In genomic region chr22:50270302-50271010, GRCh38 we compare ENCODE assay signal across 8 cellular contexts. TPM values are rescaled to one million over a fixed set of nuclear protein-coding genes. Genes with fewer than 3 reads are reported as not detected.
A peak's percentile ranks its signal among the peaks of the same experiment; 100 is the strongest.
DNase-seq lines count a peak whose midpoint lies in the region; ATAC-seq and TF ChIP-seq lines count a peak whose summit lies in the region.

Gene MAPK11 (minus strand): TSS chr22:50270380. CDS start chr22:50270292, 88 bp downstream.

- no peaks in the 10 kb centered on the region for H3K9me3 ChIP-seq in Peyer's patch
- H3K9me3 ChIP-seq in neuronal stem cell (replicated peaks in 1 of 2; ENCODE audit: control insufficient read depth in 2 of 2, insufficient read depth in 1 of 2, low read depth in 1 of 2, low read length in 2 of 2), result peaks cover 4 to 6% of the 10 kb centered on the region in 2 donors
- H3K9me3 ChIP-seq in testis, result no peaks in the 10 kb centered on the region

- H4K8ac ChIP-seq in neuronal stem cell (ENCODE audit: low read depth, low read length), result no peak within 1 kb of the TSS

- H3K23ac ChIP-seq in neuronal stem cell (ENCODE audit: low read depth, low read length, poor library complexity), result peak within 1 kb of the TSS; percentile 67

- peak within 1 kb of the TSS; percentile 94 for H3K18ac ChIP-seq in neuronal stem cell (ENCODE audit: low read length)

- no CpG with 5 or more reads among the region's 77 CpGs for WGBS in neuronal stem cell (ENCODE audit: extremely low coverage in 2 of 2, insufficient read length in 2 of 2, insufficient replicate concordance in 1 of 2), 2 donors
- 0 to 1% methylated on average over 27 to 73 of the region's 77 CpGs for WGBS in testis, 2 donors

- TF ChIP-seq POLR2A in Peyer's patch (IDR thresholded peaks at IDR 0.05), result no peak
- no peak for TF ChIP-seq POLR2A in testis (IDR thresholded peaks at IDR 0.05)

- no peak within 1 kb of the TSS for H3K14ac ChIP-seq in neuronal stem cell (ENCODE audit: low read length)

- H2BK15ac ChIP-seq in neuronal stem cell (ENCODE audit: low read length), result peak within 1 kb of the TSS; percentile 92

- peak within 1 kb of the TSS; percentile 86 for H2AFZ ChIP-seq in neuronal stem cell (ENCODE audit: low read length)

- DNase-seq in Ammon's horn (ENCODE audit: low spot score), result peak; percentile 41
- DNase-seq in H4 (ENCODE audit: low spot score), result peak; percentile 43
- peak; percentile 70 to 84 (median 78) for DNase-seq in Peyer's patch
- DNase-seq in activated gamma-delta T cell (lab: John Stamatoyannopoulos, UW), result peak; percentile 56
- DNase-seq in foreskin fibroblast, result peak in 1 of 2 donors; percentile 86
- DNase-seq in neuronal stem cell (ENCODE audit: low spot score), result peak; percentile 82
- peak; percentile 79 for DNase-seq in testis

- H3K27me3 ChIP-seq in Peyer's patch (no peaks in the 10 kb centered on the region), neuronal stem cell (ENCODE audit: control insufficient read depth in 3 of 3, insufficient read depth in 3 of 3, low read depth in 1 of 3, low read length in 3 of 3) (peaks cover 0 to 9% (median 0%) of the 10 kb centered on the region in 3 experiments), testis (no peaks in the 10 kb centered on the region)

- H2BK5ac ChIP-seq in neuronal stem cell (ENCODE audit: low read length), result peak within 1 kb of the TSS; percentile 87

- intact Hi-C loops in testis (cut with DNase I; ENCODE audit: low total_unique reads), result no loop called here

- no peak within 1 kb of the TSS for H4K91ac ChIP-seq in neuronal stem cell (ENCODE audit: low read depth, low read length, poor library complexity)

- peak within 1 kb of the TSS; percentile 36 to 63 (median 53) for H3K4me3 ChIP-seq in Peyer's patch
- H3K4me3 ChIP-seq in foreskin fibroblast (ENCODE audit: low read depth in 1 of 2, low read length in 2 of 2), result peak within 1 kb of the TSS; percentile 53 to 56
- peak within 1 kb of the TSS; percentile 67 to 71 for H3K4me3 ChIP-seq in neuronal stem cell (ENCODE audit: low read length in 2 of 2)
- peak within 1 kb of the TSS; percentile 45 to 46 for H3K4me3 ChIP-seq in testis

- peak within 1 kb of the TSS; percentile 83 for H3K4me2 ChIP-seq in neuronal stem cell (ENCODE audit: insufficient read depth, low read length, poor library complexity, severe bottlenecking)

- H3K9ac ChIP-seq in neuronal stem cell (ENCODE audit: low read depth, low read length, poor library complexity), result no peak within 1 kb of the TSS

- peaks cover 2% of the 10 kb centered on the region for H3K79me1 ChIP-seq in neuronal stem cell (ENCODE audit: low read depth, low read length)

- H2BK12ac ChIP-seq in neuronal stem cell (ENCODE audit: low read length), result peak within 1 kb of the TSS; percentile 77

- H2BK120ac ChIP-seq in neuronal stem cell (ENCODE audit: low read depth, low read length), result peak within 1 kb of the TSS; percentile 63

- no peak within 1 kb of the TSS for H3K4ac ChIP-seq in neuronal stem cell (ENCODE audit: low read length)

- H3K27ac ChIP-seq in Peyer's patch (peak within 1 kb of the TSS in 3 of 4 donors; percentile 30 to 58 (median 36)), neuronal stem cell (replicated peaks; ENCODE audit: low read length) (peak within 1 kb of the TSS; percentile 93), testis (peak within 1 kb of the TSS; percentile 10 to 75)

- TF ChIP-seq CTCF in Peyer's patch (IDR thresholded peaks at IDR 0.05) (no peak), foreskin fibroblast (IDR thresholded peaks at IDR 0.05; ENCODE audit: low read depth, low read length) (no peak), testis (IDR thresholded peaks at IDR 0.05) (no peak)

- H2AK5ac ChIP-seq in neuronal stem cell (ENCODE audit: low read depth, low read length), result peak within 1 kb of the TSS; percentile 98

- no peak for ATAC-seq in GM19395 (IDR thresholded peaks at IDR 0.05; ENCODE audit: unreplicated experiment)

- H3K4me1 ChIP-seq in Peyer's patch (peaks cover 7 to 55% (median 27%) of the 10 kb centered on the region in 4 donors), neuronal stem cell (ENCODE audit: control insufficient read depth in 2 of 2, insufficient read depth in 1 of 2, low read depth in 1 of 2, low read length in 2 of 2) (peaks cover 26 to 29% of the 10 kb centered on the region in 2 donors), testis (peaks cover 44% of the 10 kb centered on the region)

- peaks cover 0 to 11% (median 0%) of the 10 kb centered on the region in 3 donors for H3K36me3 ChIP-seq in Peyer's patch
- peaks cover 6 to 24% of the 10 kb centered on the region in 2 donors for H3K36me3 ChIP-seq in neuronal stem cell (replicated peaks in 1 of 2; ENCODE audit: control insufficient read depth in 2 of 2, insufficient read depth in 2 of 2, low read length in 2 of 2)
- no peaks in the 10 kb centered on the region for H3K36me3 ChIP-seq in testis (ENCODE audit: low read depth, missing control alignments)

RNA-seq across cellular contexts. Expression of gene MAPK11, which starts in this region (rescaled TPM):
- 4.0 and 5.5 TPM in 2 replicates for total RNA-seq in H4 (2014; rRNA removed; shearing (Covaris generic))
- total RNA-seq in Peyer's patch (10 to 100 TPM in 1 of 4 donors, 1 to 10 TPM in 2, not detected in 1; 2.0 to 14.0 (median 2.5) TPM), testis (10 to 100 TPM in 1 of 2 donors, 1 to 10 TPM in 1; 8.3 to 10.7 TPM)
- 4.0 TPM for polyA plus RNA-seq in neuronal stem cell (2013, experiment 1 of 2)
- 3.6 TPM for polyA plus RNA-seq in neuronal stem cell (2013, experiment 2 of 2)
- 6.4 TPM for polyA plus RNA-seq in testis (ENCODE audit: insufficient read depth, low read depth, low replicate concordance)

Comparison
In these comparisons a context has a peak if more than half of its experiments do, and no peak if none do; other contexts are left out.
1. H3K27ac ChIP-seq: peak in every context shown above with its lines; median percentile 93 in neuronal stem cell; 42 in testis; 36 in Peyer's patch.